ENCODE assay signal across 12 cellular contexts in genomic region chr3:71503525-71504249, GRCh38.
A peak's percentile ranks its signal among the peaks of the same experiment; 100 is the strongest.
DNase-seq lines count a peak whose midpoint lies in the region; ATAC-seq, FAIRE-seq and TF ChIP-seq lines count a peak whose summit lies in the region.
"Had no signal": no experiment of that assay in that cellular context is flagged by ENCODE, and none has a peak within 500 bp of the region (broad histone marks: within the 10 kb centered on the region; RNA-seq: fewer than 3 reads in every experiment).

No MANE protein-coding gene starts in this region.

- 21% methylated on average over 10 of the region's 10 CpGs for WGBS in A549 (ENCODE audit: missing lambda C conversion rate)

- H3K4me3 ChIP-seq in A549, result 0 out of 3 replicates have a peak overlapping the region, but pooled peaks have one; percentile 9
- no peak overlapping the region for H3K4me3 ChIP-seq in fibroblast of villous mesenchyme (ENCODE audit: low read depth, low read length)
- H3K4me3 ChIP-seq in CD8-positive, alpha-beta memory T cell (ENCODE audit: low read length), result no peak overlapping the region

- POLR2A ChIA-PET in A549 (lab: Yijun Ruan, JAX), result interaction anchor here (0.6 to 1.6 kb wide), 5 partner anchors 8 to 961 kb away, joined by 3 to 19 read pairs (median 4); partner anchors contain the start of gene FOXP1
- POLR2A ChIA-PET in CD8-positive, alpha-beta memory T cell (lab: Charles Lee), result interaction anchor here (1.2 kb wide), 2 partner anchors 8 to 12 kb away, joined by 3 read pairs; no protein-coding TSS in a partner anchor

- no peak for FAIRE-seq in A549 (lab: Jason Lieb, UNC)
- FAIRE-seq: kidney had no signal

- peaks cover 40% of the 10 kb centered on the region for H3K4me1 ChIP-seq in A549
- peaks cover 22% of the 10 kb centered on the region for H3K4me1 ChIP-seq in CD8-positive, alpha-beta memory T cell (ENCODE audit: insufficient read depth, low read length)

- DNase-seq in A549 (ENCODE audit: low read depth in 1 of 2, low spot score in 1 of 2) (peak; percentile 64 to 80), ELR (ENCODE audit: low read depth) (peak; percentile 79), fibroblast of villous mesenchyme (ENCODE audit: low read depth) (peak; percentile 23), COLO668 (lab: John Stamatoyannopoulos, UW; ENCODE audit: unreplicated experiment) (no peak), NOMO-1 treated with DMSO at 0.1 percent for 48 hours (lab: John Stamatoyannopoulos, UW; ENCODE audit: unreplicated experiment) (no peak)
- DNase-seq in CD8-positive, alpha-beta memory T cell, result no peak
- DNase-seq: activated CD8-positive, alpha-beta memory T cell treated with anti-CD3 and anti-CD28 coated beads, Interleukin-2, amount 10 ng/mL, durations not matched to agents 7 days and 5 days; kidney; NCI-H2107; SIG-M5 had no signal

- H3K27me3 ChIP-seq in CD8-positive, alpha-beta memory T cell (ENCODE audit: insufficient read depth, low read length, poor library complexity, severe bottlenecking), result no peaks in the 10 kb centered on the region

- H3K4me3 Mint-ChIP-seq in activated T-helper 17 cell treated with anti-CD3 and anti-CD28 coated beads, Interleukin-2, amount 50 U/mL, for 72 hours, result peak overlapping the region; percentile 62
- peak overlapping the region in 1 of 7 donors; percentile 19 for H3K4me3 Mint-ChIP-seq in CD8-positive, alpha-beta memory T cell
- H3K4me3 Mint-ChIP-seq: activated CD8-positive, alpha-beta memory T cell treated with anti-CD3 and anti-CD28 coated beads, Interleukin-2, amount 10 ng/mL, durations not matched to agents 7 days and 5 days had no signal

- ATAC-seq in A549 (peak; percentile 79 to 84), HG03095 (IDR thresholded peaks at IDR 0.05; ENCODE audit: unreplicated experiment) (no peak)
- peak; percentile 56 for ATAC-seq in activated T-helper 17 cell treated with anti-CD3 and anti-CD28 coated beads, Interleukin-2, amount 50 U/mL, for 72 hours (replicated peaks)

- no peaks in the 10 kb centered on the region for H3K9me3 ChIP-seq in A549
- no peaks in the 10 kb centered on the region for H3K9me3 ChIP-seq in CD8-positive, alpha-beta memory T cell (ENCODE audit: low read length)

- peak overlapping the region; percentile 90 to 93 for H3K27ac ChIP-seq in A549
- no peak overlapping the region for H3K27ac ChIP-seq in CD8-positive, alpha-beta memory T cell (ENCODE audit: low read depth, low read length)

- no peaks in the 10 kb centered on the region for H3K27me3 Mint-ChIP-seq in activated T-helper 17 cell treated with anti-CD3 and anti-CD28 coated beads, Interleukin-2, amount 50 U/mL, for 72 hours
- H3K27me3 Mint-ChIP-seq in CD8-positive, alpha-beta memory T cell, result peaks cover 0 to 2% of the 10 kb centered on the region in 2 donors
- H3K27me3 Mint-ChIP-seq: activated CD8-positive, alpha-beta memory T cell treated with anti-CD3 and anti-CD28 coated beads, Interleukin-2, amount 10 ng/mL, durations not matched to agents 7 days and 5 days had no signal

- no peak for TF ChIP-seq POLR2A in A549 (IDR thresholded peaks at IDR 0.05; ENCODE audit: low read length)

- peak; percentile 0 to 9; a peak in 1 of 5 replicates for TF ChIP-seq RAD21 in A549 (conservative IDR thresholded peaks at IDR 0.05 in 1 of 2, IDR thresholded peaks at IDR 0.05 in 1 of 2)

- H3K36me3 Mint-ChIP-seq in activated T-helper 17 cell treated with anti-CD3 and anti-CD28 coated beads, Interleukin-2, amount 50 U/mL, for 72 hours (ENCODE audit: low read depth), result no peaks in the 10 kb centered on the region
- peaks cover 2 to 11% (median 10%) of the 10 kb centered on the region in 3 donors for H3K36me3 Mint-ChIP-seq in CD8-positive, alpha-beta memory T cell
- H3K36me3 Mint-ChIP-seq: activated CD8-positive, alpha-beta memory T cell treated with anti-CD3 and anti-CD28 coated beads, Interleukin-2, amount 10 ng/mL, durations not matched to agents 7 days and 5 days had no signal

- no peaks in the 10 kb centered on the region for H3K9me3 Mint-ChIP-seq in activated T-helper 17 cell treated with anti-CD3 and anti-CD28 coated beads, Interleukin-2, amount 50 U/mL, for 72 hours
- H3K9me3 Mint-ChIP-seq in CD8-positive, alpha-beta memory T cell, result no peaks in the 10 kb centered on the region

- TF ChIP-seq EP300 in A549 (IDR thresholded peaks at IDR 0.05), result peak in 1 of 2 experiments; percentile 83; a peak in 3 of 5 replicates

- peak overlapping the region; percentile 81 for H3K4me2 ChIP-seq in A549

- no peaks in the 10 kb centered on the region for H3K36me3 ChIP-seq in CD8-positive, alpha-beta memory T cell (ENCODE audit: insufficient read depth, low read length)

- TF ChIP-seq CTCF in A549 (IDR thresholded peaks at IDR 0.05) (no peak), fibroblast of villous mesenchyme (IDR thresholded peaks at IDR 0.05; ENCODE audit: insufficient read depth, low read depth, low read length) (no peak)

- CTCF ChIA-PET in A549 (lab: Yijun Ruan, JAX), result interaction anchor here (0.7 to 1.6 kb wide), 7 partner anchors 8 to 515 kb away, joined by 3 to 4 read pairs (median 3); partner anchors contain the start of gene FOXP1
- CTCF ChIA-PET in CD8-positive, alpha-beta memory T cell (lab: Charles Lee), result interaction anchor here (1.6 kb wide), 1 partner anchor 497 kb away, joined by 4 read pairs; no protein-coding TSS in a partner anchor

- H3K27ac Mint-ChIP-seq in activated T-helper 17 cell treated with anti-CD3 and anti-CD28 coated beads, Interleukin-2, amount 50 U/mL, for 72 hours, result peak overlapping the region; percentile 70
- H3K27ac Mint-ChIP-seq in CD8-positive, alpha-beta memory T cell, result peak overlapping the region in 3 of 8 donors; percentile 12 to 75 (median 69)
- H3K27ac Mint-ChIP-seq: activated CD8-positive, alpha-beta memory T cell treated with anti-CD3 and anti-CD28 coated beads, Interleukin-2, amount 10 ng/mL, durations not matched to agents 7 days and 5 days had no signal

- H3K4me1 Mint-ChIP-seq in activated T-helper 17 cell treated with anti-CD3 and anti-CD28 coated beads, Interleukin-2, amount 50 U/mL, for 72 hours, result peaks cover 35% of the 10 kb centered on the region
- H3K4me1 Mint-ChIP-seq in CD8-positive, alpha-beta memory T cell, result peaks cover 39 to 57% (median 47%) of the 10 kb centered on the region in 3 donors

TF ChIP-seq in A549, 52 proteins besides CTCF, POLR2A, EP300 and RAD21:
- TF ChIP-seq HOXA7 (CRISPR knock-in tag; IDR thresholded peaks at IDR 0.05) (no peak), HES2 (IDR thresholded peaks at IDR 0.05) (no peak), BCL3 (IDR thresholded peaks at IDR 0.05) (peak; percentile 62; the same call in 2 of the 3 replicates), RARB (CRISPR knock-in tag; IDR thresholded peaks at IDR 0.05) (no peak), CEBPB (IDR thresholded peaks at IDR 0.05) (peak; percentile 87 to 91), EHMT2 (IDR thresholded peaks at IDR 0.05; ENCODE audit: low read depth) (no peak), EHF (CRISPR knock-in tag; IDR thresholded peaks at IDR 0.05) (no peak)
TF ChIP-seq in A549: peak in this region for 2.

Comparison
In these comparisons a context has a peak if more than half of its experiments do, and no peak if none do; other contexts are left out.
1. DNase-seq: peak in A549 (2 of 2), ELR (single experiment) and fibroblast of villous mesenchyme (single experiment); none in CD8-positive, alpha-beta memory T cell (0 of 5), COLO668 (single experiment) and NOMO-1 treated with DMSO at 0.1 percent for 48 hours (single experiment).